In genomic region chr11:20579725-20580124, GRCh38 we compare ENCODE assay signal across 4 cellular contexts. TPM values are rescaled to one million over a fixed set of nuclear protein-coding genes. Genes with fewer than 3 reads are reported as not detected.
"Had no signal": no experiment of that assay in that cellular context is flagged by ENCODE, and none has a peak within 500 bp of the region (broad histone marks: within the 10 kb centered on the region; RNA-seq: fewer than 3 reads in every experiment).

No MANE protein-coding gene starts in this region.

RNA-seq across cellular contexts. Expression of gene SLC6A5, which starts 19.7 kb away (rescaled TPM):
- total RNA-seq: LHCN-M2, M059J, MCF 10A, NCI-H460 had no signal
